ENCODE assay signal across 15 cellular contexts in genomic region chr4:102168580-102168979, GRCh38.
"Had no signal": no experiment of that assay in that cellular context is flagged by ENCODE, and none has a peak within 500 bp of the region (broad histone marks: within the 10 kb centered on the region; RNA-seq: fewer than 3 reads in every experiment).

No MANE protein-coding gene starts in this region.

- H3K27me3 ChIP-seq: breast epithelium, dorsolateral prefrontal cortex, sigmoid colon had no signal

- H3K9me3 ChIP-seq: breast epithelium, mucosa of descending colon, prostate gland, sigmoid colon had no signal

- H3K4me1 ChIP-seq: breast epithelium, prostate gland, sigmoid colon had no signal

- H3K27ac ChIP-seq: breast epithelium, prostate gland, sigmoid colon had no signal

- H3K36me3 ChIP-seq: breast epithelium, prostate gland, sigmoid colon had no signal

- DNase-seq: activated CD4-positive, alpha-beta T cell treated with anti-CD3 and anti-CD28 coated beads, Interleukin-2, amount 50 U/mL, for 4 hours; activated CD4-positive, CD25-positive, alpha-beta regulatory T cell treated with anti-CD3 and anti-CD28 coated beads, Interleukin-2, amount 50 U/mL, for 72 hours; activated T-cell treated with anti-CD3 and anti-CD28 coated beads, Interleukin-2, amount 50 U/mL, for 1 hour; amniotic stem cell; immature natural killer cell; left cardiac atrium; mucosa of descending colon; natural killer cell; sigmoid colon; stimulated activated CD4-positive, alpha-beta T cell treated with anti-CD3 and anti-CD28 coated beads, Interleukin-12 subunit alpha, Interleukin-12 subunit beta, amount 100 ng/mL, for 4 hours; stimulated activated naive CD4-positive, alpha-beta T cell; trophoblast cell had no signal

- H3K4me3 ChIP-seq: breast epithelium, dorsolateral prefrontal cortex, mucosa of descending colon, prostate gland, sigmoid colon had no signal
